ENCODE assay signal across 1 cellular context in genomic region chr10:100286051-100287033, GRCh38.
TF ChIP-seq lines count a peak whose summit lies in the region.

TSS of gene BLOC1S2 (minus strand) at chr10:100286680. CDS start at chr10:100286659, 21 bp downstream.

TF ChIP-seq in HepG2, 621 proteins besides CTCF, POLR2A, EP300 and RAD21 (continued from another document and continues in another):
- TF ChIP-seq HNF4G (IDR thresholded peaks at IDR 0.05; ENCODE audit: borderline replicate concordance, low read depth, low read length) (no peak), HNF4G (CRISPR knock-in tag; IDR thresholded peaks at IDR 0.05; ENCODE audit: borderline replicate concordance, low read depth) (peak; percentile 51; the same call in 1 of the 2 replicates), ZBTB26 (CRISPR knock-in tag; IDR thresholded peaks at IDR 0.05; ENCODE audit: borderline replicate concordance) (no peak; the same call in 1 of the 2 replicates), ZBTB4 (CRISPR knock-in tag; IDR thresholded peaks at IDR 0.05; ENCODE audit: borderline replicate concordance) (peak; percentile 94), KDM2A (CRISPR knock-in tag; IDR thresholded peaks at IDR 0.05; ENCODE audit: borderline replicate concordance, low read depth) (peak; percentile 84), SKIL (CRISPR knock-in tag; IDR thresholded peaks at IDR 0.05; ENCODE audit: borderline replicate concordance) (no peak), ZNF576 (CRISPR knock-in tag; IDR thresholded peaks at IDR 0.05) (no peak), NFYC (CRISPR knock-in tag; IDR thresholded peaks at IDR 0.05) (no peak), THYN1 (CRISPR knock-in tag; IDR thresholded peaks at IDR 0.05; ENCODE audit: borderline replicate concordance, low read depth) (no peak), ZNF101 (CRISPR knock-in tag; IDR thresholded peaks at IDR 0.05; ENCODE audit: borderline replicate concordance, low read depth) (no peak), TAF1 (CRISPR knock-in tag; IDR thresholded peaks at IDR 0.05) (peak; percentile 96), ZNF615 (CRISPR knock-in tag; IDR thresholded peaks at IDR 0.05; ENCODE audit: borderline replicate concordance) (no peak), NR1H2 (CRISPR knock-in tag; IDR thresholded peaks at IDR 0.05; ENCODE audit: borderline replicate concordance, low read depth) (no peak), HNRNPK (IDR thresholded peaks at IDR 0.05; ENCODE audit: low read depth, low read length, poor library complexity, severe bottlenecking) (peak; percentile 30), ZBTB39 (CRISPR knock-in tag; IDR thresholded peaks at IDR 0.05) (no peak), ZNF790 (CRISPR knock-in tag; IDR thresholded peaks at IDR 0.05; ENCODE audit: borderline replicate concordance) (no peak), CBFB (CRISPR knock-in tag; IDR thresholded peaks at IDR 0.05) (no peak), MATR3 (CRISPR knock-in tag; IDR thresholded peaks at IDR 0.05) (no peak), TEAD2 (CRISPR knock-in tag; IDR thresholded peaks at IDR 0.05) (no peak), NR2C2 (CRISPR knock-in tag; IDR thresholded peaks at IDR 0.05; ENCODE audit: borderline replicate concordance) (peak; percentile 67), NFE2L1 (CRISPR knock-in tag; IDR thresholded peaks at IDR 0.05; ENCODE audit: borderline replicate concordance) (peak; percentile 94; the same call in 1 of the 2 replicates), ZXDC (CRISPR knock-in tag; IDR thresholded peaks at IDR 0.05) (peak; percentile 55; the same call in 1 of the 2 replicates), THRA (CRISPR knock-in tag; IDR thresholded peaks at IDR 0.05; ENCODE audit: borderline replicate concordance) (peak; percentile 36; the same call in 1 of the 2 replicates), SMARCC2 (IDR thresholded peaks at IDR 0.05) (no peak), MIXL1 (CRISPR knock-in tag; IDR thresholded peaks at IDR 0.05) (no peak), ELK4 (CRISPR knock-in tag; IDR thresholded peaks at IDR 0.05; ENCODE audit: borderline replicate concordance) (no peak), ZSCAN31 (CRISPR knock-in tag; IDR thresholded peaks at IDR 0.05; ENCODE audit: low read depth) (peak; percentile 68; the same call in 1 of the 2 replicates)
- TF ChIP-seq, protein P1, sequence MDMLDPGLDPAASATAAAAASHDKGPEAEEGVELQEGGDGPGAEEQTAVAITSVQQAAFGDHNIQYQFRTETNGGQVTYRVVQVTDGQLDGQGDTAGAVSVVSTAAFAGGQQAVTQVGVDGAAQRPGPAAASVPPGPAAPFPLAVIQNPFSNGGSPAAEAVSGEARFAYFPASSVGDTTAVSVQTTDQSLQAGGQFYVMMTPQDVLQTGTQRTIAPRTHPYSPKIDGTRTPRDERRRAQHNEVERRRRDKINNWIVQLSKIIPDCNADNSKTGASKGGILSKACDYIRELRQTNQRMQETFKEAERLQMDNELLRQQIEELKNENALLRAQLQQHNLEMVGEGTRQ (IDR thresholded peaks at IDR 0.05; ENCODE audit: low read depth, low read length): no peak
- TF ChIP-seq, protein P1 (CRISPR knock-in tag; IDR thresholded peaks at IDR 0.05; ENCODE audit: borderline replicate concordance): no peak
- TF ChIP-seq, protein P2, sequence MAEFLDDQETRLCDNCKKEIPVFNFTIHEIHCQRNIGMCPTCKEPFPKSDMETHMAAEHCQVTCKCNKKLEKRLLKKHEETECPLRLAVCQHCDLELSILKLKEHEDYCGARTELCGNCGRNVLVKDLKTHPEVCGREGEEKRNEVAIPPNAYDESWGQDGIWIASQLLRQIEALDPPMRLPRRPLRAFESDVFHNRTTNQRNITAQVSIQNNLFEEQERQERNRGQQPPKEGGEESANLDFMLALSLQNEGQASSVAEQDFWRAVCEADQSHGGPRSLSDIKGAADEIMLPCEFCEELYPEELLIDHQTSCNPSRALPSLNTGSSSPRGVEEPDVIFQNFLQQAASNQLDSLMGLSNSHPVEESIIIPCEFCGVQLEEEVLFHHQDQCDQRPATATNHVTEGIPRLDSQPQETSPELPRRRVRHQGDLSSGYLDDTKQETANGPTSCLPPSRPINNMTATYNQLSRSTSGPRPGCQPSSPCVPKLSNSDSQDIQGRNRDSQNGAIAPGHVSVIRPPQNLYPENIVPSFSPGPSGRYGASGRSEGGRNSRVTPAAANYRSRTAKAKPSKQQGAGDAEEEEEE (CRISPR knock-in tag; IDR thresholded peaks at IDR 0.05; ENCODE audit: borderline replicate concordance): 0 out of 2 replicates have a peak, but pooled peaks have one; percentile 25
- TF ChIP-seq, protein P3, sequence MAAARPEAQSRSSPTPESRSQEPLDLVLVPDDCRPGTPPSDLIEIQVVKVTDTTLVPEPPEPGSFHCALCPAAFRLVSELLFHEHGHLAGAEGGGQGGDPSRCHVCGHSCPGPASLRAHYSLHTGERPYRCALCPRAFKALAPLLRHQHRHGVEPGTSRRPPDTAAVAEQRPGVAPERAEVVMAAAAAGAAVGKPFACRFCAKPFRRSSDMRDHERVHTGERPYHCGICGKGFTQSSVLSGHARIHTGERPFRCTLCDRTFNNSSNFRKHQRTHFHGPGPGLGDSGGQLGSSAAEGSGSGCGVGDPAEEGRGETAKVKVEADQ (CRISPR knock-in tag; IDR thresholded peaks at IDR 0.05; ENCODE audit: borderline replicate concordance): no peak
